ENCODE assay signal across 8 cellular contexts in genomic region chr3:42547401-42547945, GRCh38. TPM values are rescaled to one million over a fixed set of nuclear protein-coding genes. Genes with fewer than 3 reads are reported as not detected.
DNase-seq lines count a peak whose midpoint lies in the region; ATAC-seq and TF ChIP-seq lines count a peak whose summit lies in the region.

No MANE protein-coding gene starts in this region.

- peaks cover 3% of the 10 kb centered on the region for H4K20me1 ChIP-seq in osteoblast (ENCODE audit: insufficient read depth, low read length)

- H3K79me2 ChIP-seq in osteoblast (ENCODE audit: insufficient read depth, low read length): no peaks in the 10 kb centered on the region

- peaks cover 14% of the 10 kb centered on the region for H3K36me3 ChIP-seq in osteoblast (ENCODE audit: insufficient read depth, low read length)
- H3K36me3 ChIP-seq in tibial artery: peaks cover 0 to 26% (median 19%) of the 10 kb centered on the region in 3 donors

- H3K27ac ChIP-seq in osteoblast (ENCODE audit: low read depth, low read length): no peak overlapping the region
- H3K27ac ChIP-seq in tibial artery: peak overlapping the region; percentile 83 to 84

- no peak overlapping the region for H2AFZ ChIP-seq in osteoblast (ENCODE audit: low read length)

- H3K4me3 ChIP-seq in osteoblast (ENCODE audit: insufficient read depth, low read length) (no peak overlapping the region), tibial artery (no peak overlapping the region)

- TF ChIP-seq CTCF in osteoblast (IDR thresholded peaks at IDR 0.05; ENCODE audit: extremely low read depth, low read depth, low read length) (peak; percentile 98), tibial artery (IDR thresholded peaks at IDR 0.05) (peak; percentile 87 to 94)

- intact Hi-C loops in tibial artery (cut with DNase I; ENCODE audit: low total_unique reads): loop anchor here (5.0 to 10.0 kb wide), 2 partner anchors 45 to 313 kb away; partner anchors contain the start of gene VIPR1

- H3K27me3 ChIP-seq in osteoblast (ENCODE audit: insufficient read depth, low read length): no peaks in the 10 kb centered on the region
- no peaks in the 10 kb centered on the region for H3K27me3 ChIP-seq in tibial artery

- peak; percentile 64 for ATAC-seq in HG03025 (IDR thresholded peaks at IDR 0.05; ENCODE audit: low FRiP score, unreplicated experiment)

- DNase-seq in EH (ENCODE audit: low read depth): peak; percentile 55
- peak; percentile 57 for DNase-seq in RPMI7951 (ENCODE audit: low read depth)
- DNase-seq in activated T-helper 9 cell treated with anti-CD3 and anti-CD28 coated beads, Interleukin-2, amount 50 U/mL, for 16 hours (ENCODE audit: low read depth): peak; percentile 60
- peak; percentile 27 for DNase-seq in foreskin melanocyte
- peak; percentile 93 for DNase-seq in osteoblast (ENCODE audit: insufficient read length, low spot score, missing footprints)
- peak; percentile 63 to 78 for DNase-seq in tibial artery
- no peak for DNase-seq in NCI-H187 (lab: John Stamatoyannopoulos, UW)

- no peaks in the 10 kb centered on the region for H3K4me1 ChIP-seq in osteoblast (ENCODE audit: insufficient read depth, low read length)
- H3K4me1 ChIP-seq in tibial artery: peaks cover 0 to 60% (median 45%) of the 10 kb centered on the region in 4 donors

- H3K9me3 ChIP-seq in osteoblast (ENCODE audit: low read depth, low read length) (no peaks in the 10 kb centered on the region), tibial artery (no peaks in the 10 kb centered on the region)

- no peak overlapping the region for H3K4me2 ChIP-seq in osteoblast (ENCODE audit: insufficient read depth, low read length)

RNA-seq across cellular contexts. Expression of gene SEC22C, which starts 34.3 kb away (rescaled TPM):
- 100 and 113 TPM in 2 replicates for total RNA-seq in RPMI7951 (2014; rRNA removed; shearing (Covaris generic))
- 60.1 and 62.2 TPM in 2 replicates for total RNA-seq in osteoblast

RNA-seq across cellular contexts. Expression of gene SS18L2, which starts 43.2 kb away (rescaled TPM):
- total RNA-seq in RPMI7951 (2014; rRNA removed; shearing (Covaris generic)): 59.2 and 67.4 TPM in 2 replicates
- total RNA-seq in osteoblast: 11.6 and 12.7 TPM in 2 replicates

RNA-seq across cellular contexts. Expression of gene VIPR1, which starts 45.0 kb away (rescaled TPM):
- total RNA-seq in RPMI7951 (2014; rRNA removed; shearing (Covaris generic)): 186 and 215 TPM in 2 replicates
- not detected in 2 replicates for total RNA-seq in osteoblast

RNA-seq across cellular contexts. Expression of gene NKTR, which starts 53.0 kb away (rescaled TPM):
- total RNA-seq in RPMI7951 (2014; rRNA removed; shearing (Covaris generic)): 21.5 and 28.0 TPM in 2 replicates
- total RNA-seq in osteoblast: 80.3 and 98.4 TPM in 2 replicates

Comparison
In these comparisons a context has a peak if more than half of its experiments do, and no peak if none do; other contexts are left out.
1. DNase-seq: peak in EH (single experiment), RPMI7951 (single experiment), activated T-helper 9 cell treated with anti-CD3 and anti-CD28 coated beads, Interleukin-2, amount 50 U/mL, for 16 hours (single experiment), foreskin melanocyte (single experiment), osteoblast (single experiment) and tibial artery (2 of 2); none in NCI-H187 (0 of 2).
2. RNA of gene VIPR1, which starts 45.0 kb away (total RNA-seq): 186 to 215 TPM in RPMI7951; not detected in osteoblast; every median in the first group is over 100 times any median in the second.